22 cellular contexts compared by ENCODE assay signal in the genomic region with DNA sequence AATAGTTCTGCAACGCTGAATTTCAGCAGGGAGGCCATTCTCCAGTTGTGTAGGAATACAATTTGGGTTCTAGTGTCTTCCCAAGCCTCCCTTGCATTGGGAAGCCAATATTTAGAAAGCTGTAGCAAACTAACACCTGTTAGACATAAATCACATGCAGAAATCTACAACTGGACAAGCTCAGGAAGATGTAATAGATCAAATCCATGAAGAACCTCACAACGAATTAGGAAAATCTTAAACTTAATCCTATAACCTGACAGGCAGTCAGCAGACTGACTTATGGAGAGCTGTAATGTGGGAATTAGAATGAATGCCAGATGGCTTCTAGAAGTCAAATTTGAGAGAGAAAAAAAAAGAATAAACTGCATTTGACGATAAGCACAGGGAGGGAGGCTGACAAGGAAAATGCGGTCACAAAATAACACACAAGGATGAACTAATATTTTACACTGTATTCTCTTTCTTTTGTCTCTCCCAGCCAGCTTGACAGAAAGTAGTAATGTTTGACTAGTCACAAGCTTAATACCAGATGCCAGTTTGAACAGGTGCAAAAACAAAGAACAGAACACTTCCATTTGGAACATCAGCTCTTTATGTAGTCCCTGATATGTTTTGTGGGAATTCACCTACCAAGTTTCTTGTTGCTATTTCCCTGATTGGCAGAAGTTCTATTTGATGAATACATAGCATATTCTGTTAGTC. TPM values are rescaled to one million over a fixed set of nuclear protein-coding genes. Genes with fewer than 3 reads are reported as not detected.
DNase-seq lines count a peak whose midpoint lies in the region; ATAC-seq, FAIRE-seq and TF ChIP-seq lines count a peak whose summit lies in the region.
"Had no signal": no experiment of that assay in that cellular context is flagged by ENCODE, and none has a peak within 500 bp of the region (broad histone marks: within the 10 kb centered on the region; RNA-seq: fewer than 3 reads in every experiment).

No MANE protein-coding gene starts in this region.

- no peaks in the 10 kb centered on the region for H3K9me2 ChIP-seq in SK-N-SH
- H3K9me2 ChIP-seq in hepatocyte (replicated peaks; ENCODE audit: insufficient read depth), result no peaks in the 10 kb centered on the region

- ATAC-seq in SK-N-SH treated with all-trans-retinoic acid at 6 μM for 48 hours, result no peak
- ATAC-seq: body of pancreas; HCT116; stimulated activated naive CD8-positive, alpha-beta T cell treated with anti-CD3 and anti-CD28 coated beads, Interleukin-15, amount 100 ng/mL, for 72 hours had no signal

- H4K20me1 ChIP-seq in SK-N-SH (ENCODE audit: insufficient read depth), result no peaks in the 10 kb centered on the region
- no peaks in the 10 kb centered on the region for H4K20me1 ChIP-seq in hepatocyte (ENCODE audit: insufficient read depth, poor library complexity, severe bottlenecking)

- no peak for DNase-seq in SK-N-SH
- DNase-seq in NCI-H345 treated with DMSO at 0.1 percent for 48 hours (lab: John Stamatoyannopoulos, UW; ENCODE audit: unreplicated experiment), result peak; percentile 37
- DNase-seq in SHP77 treated with DMSO at 0.1 percent for 48 hours (lab: John Stamatoyannopoulos, UW), result peak; percentile 97
- no peak for DNase-seq in GM19239 (ENCODE audit: insufficient read length, low spot score)
- no peak for DNase-seq in NK-92 treated with Interleukin-12 subunit alpha and Interleukin-12 subunit beta, amount 100 ng/mL, for 24 hours (lab: John Stamatoyannopoulos, UW)
- DNase-seq in NOMO-1 treated with DMSO at 0.1 percent for 48 hours (lab: John Stamatoyannopoulos, UW; ENCODE audit: unreplicated experiment), result no peak
- no peak for DNase-seq in hepatocyte (ENCODE audit: low spot score)
- DNase-seq: activated effector memory CD4-positive, alpha-beta T cell treated with anti-CD3 and anti-CD28 coated beads, Interleukin-2, amount 50 U/mL, for 16 hours; body of pancreas; Calu3; glutamatergic neuron; Karpas-422; NCI-H446 treated with DMSO at 0.1 percent for 48 hours; OCI-M1; sigmoid colon; stimulated activated CD4-positive, alpha-beta T cell treated with anti-CD3 and anti-CD28 coated beads, Interleukin-15, amount 100 ng/mL, for 24 hours; stimulated activated naive CD8-positive, alpha-beta T cell treated with anti-CD3 and anti-CD28 coated beads, Interleukin-15, amount 100 ng/mL, for 72 hours; tibial artery had no signal

- CTCF ChIA-PET in SK-N-SH (lab: Yijun Ruan, JAX), result no interaction called here

- H3K36me3 ChIP-seq in SK-N-SH (replicated peaks in 1 of 2; ENCODE audit: control insufficient read depth in 1 of 2, insufficient read depth in 2 of 2, low read length in 1 of 2) (no peaks in the 10 kb centered on the region), hepatocyte (replicated peaks; ENCODE audit: insufficient read depth, low read depth) (no peaks in the 10 kb centered on the region)
- H3K36me3 ChIP-seq: sigmoid colon, tibial artery had no signal

- no peak for FAIRE-seq in GM19239 (lab: Jason Lieb, UNC)

- POLR2A ChIA-PET in SK-N-SH (lab: Yijun Ruan, JAX), result no interaction called here

- H2AFZ ChIP-seq in SK-N-SH (ENCODE audit: low read depth), result no peak overlapping the region
- no peak overlapping the region for H2AFZ ChIP-seq in hepatocyte

- no peaks in the 10 kb centered on the region for H3F3A ChIP-seq in SK-N-SH (replicated peaks; ENCODE audit: insufficient read depth)

- H3K79me2 ChIP-seq in SK-N-SH (ENCODE audit: insufficient read depth), result no peaks in the 10 kb centered on the region
- H3K79me2 ChIP-seq in hepatocyte, result no peaks in the 10 kb centered on the region

- no peak for TF ChIP-seq RAD21 in SK-N-SH (IDR thresholded peaks at IDR 0.05; ENCODE audit: low read length)

- H3K27ac ChIP-seq in SK-N-SH (ENCODE audit: low read depth in 2 of 2, low read length in 1 of 2) (no peak overlapping the region), hepatocyte (no peak overlapping the region)
- H3K27ac ChIP-seq: body of pancreas, epithelial cell of prostate, sigmoid colon, tibial artery had no signal

- H3K9me3 ChIP-seq in SK-N-SH (no peaks in the 10 kb centered on the region), hepatocyte (ENCODE audit: low read depth) (no peaks in the 10 kb centered on the region)
- H3K9me3 ChIP-seq: body of pancreas, sigmoid colon, tibial artery had no signal

- H3K27me3 ChIP-seq in SK-N-SH (ENCODE audit: insufficient read depth) (no peaks in the 10 kb centered on the region), hepatocyte (no peaks in the 10 kb centered on the region)
- H3K27me3 ChIP-seq: body of pancreas, sigmoid colon, tibial artery had no signal

- H3K9ac ChIP-seq in SK-N-SH, result no peak overlapping the region

- TF ChIP-seq CTCF in SK-N-SH (IDR thresholded peaks at IDR 0.05) (no peak), hepatocyte (IDR thresholded peaks at IDR 0.05; ENCODE audit: poor library complexity) (no peak)

- H3K4me2 ChIP-seq in SK-N-SH (no peak overlapping the region), hepatocyte (no peak overlapping the region)

- no peaks in the 10 kb centered on the region; a peak in 1 of 4 replicates for H3K4me1 ChIP-seq in SK-N-SH (ENCODE audit: control insufficient read depth in 1 of 2, insufficient read depth in 2 of 2, low read depth in 1 of 2, low read length in 1 of 2)
- H3K4me1 ChIP-seq in hepatocyte (ENCODE audit: insufficient read depth), result no peaks in the 10 kb centered on the region
- H3K4me1 ChIP-seq: body of pancreas, sigmoid colon, tibial artery had no signal

- peak in 1 of 2 experiments; percentile 18; a peak in 1 of 4 replicates for TF ChIP-seq EP300 in SK-N-SH (IDR thresholded peaks at IDR 0.05; ENCODE audit: borderline replicate concordance in 1 of 2, low read depth in 1 of 2, low read length in 1 of 2)

- 21% methylated on average over 4 of the region's 4 CpGs for WGBS in SK-N-SH (ENCODE audit: low lambda C conversion rate)
- WGBS in hepatocyte (ENCODE audit: low lambda C conversion rate, missing lambda C conversion rate), result 59% methylated on average over 4 of the region's 4 CpGs

- H3K4me3 ChIP-seq in SK-N-SH (ENCODE audit: low read depth in 2 of 2, low read length in 1 of 2), result no peak overlapping the region
- no peak overlapping the region for H3K4me3 ChIP-seq in hepatocyte
- H3K4me3 ChIP-seq: body of pancreas, lung, sigmoid colon, tibial artery had no signal

TF ChIP-seq in SK-N-SH treated with all-trans-retinoic acid at 6 μM for 48 hours, 23 proteins besides CTCF, POLR2A, EP300 and RAD21:
- TF ChIP-seq, protein P1, sequence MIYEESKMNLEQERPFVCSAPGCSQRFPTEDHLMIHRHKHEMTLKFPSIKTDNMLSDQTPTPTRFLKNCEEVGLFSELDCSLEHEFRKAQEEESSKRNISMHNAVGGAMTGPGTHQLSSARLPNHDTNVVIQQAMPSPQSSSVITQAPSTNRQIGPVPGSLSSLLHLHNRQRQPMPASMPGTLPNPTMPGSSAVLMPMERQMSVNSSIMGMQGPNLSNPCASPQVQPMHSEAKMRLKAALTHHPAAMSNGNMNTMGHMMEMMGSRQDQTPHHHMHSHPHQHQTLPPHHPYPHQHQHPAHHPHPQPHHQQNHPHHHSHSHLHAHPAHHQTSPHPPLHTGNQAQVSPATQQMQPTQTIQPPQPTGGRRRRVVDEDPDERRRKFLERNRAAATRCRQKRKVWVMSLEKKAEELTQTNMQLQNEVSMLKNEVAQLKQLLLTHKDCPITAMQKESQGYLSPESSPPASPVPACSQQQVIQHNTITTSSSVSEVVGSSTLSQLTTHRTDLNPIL (CRISPR knock-in tag; IDR thresholded peaks at IDR 0.05; ENCODE audit: low read depth), result no peak
- no peak for TF ChIP-seq GLIS3 (CRISPR knock-in tag; IDR thresholded peaks at IDR 0.05)
- peak; percentile 47 for TF ChIP-seq ISL1 (CRISPR knock-in tag; IDR thresholded peaks at IDR 0.05)
TF ChIP-seq in SK-N-SH treated with all-trans-retinoic acid at 6 μM for 48 hours: peak in this region for 1.

TF ChIP-seq in SK-N-SH, 30 proteins besides CTCF, POLR2A, EP300 and RAD21 (continues in another document):
- no peak for TF ChIP-seq RXRA (IDR thresholded peaks at IDR 0.05; ENCODE audit: borderline replicate concordance, low read depth)
- no peak for TF ChIP-seq FOSL2 (IDR thresholded peaks at IDR 0.05; ENCODE audit: borderline replicate concordance, low read depth)
- TF ChIP-seq RFX5 (IDR thresholded peaks at IDR 0.05; ENCODE audit: low read length), result no peak
- TF ChIP-seq CHD2 (IDR thresholded peaks at IDR 0.05; ENCODE audit: low read length, partially characterized antibody), result no peak
- no peak for TF ChIP-seq TAF1 (IDR thresholded peaks at IDR 0.05; ENCODE audit: borderline replicate concordance, low read depth, low read length)
- TF ChIP-seq FOXJ3 (CRISPR knock-in tag; IDR thresholded peaks at IDR 0.05), result no peak
- TF ChIP-seq ELF1 (IDR thresholded peaks at IDR 0.05), result no peak
- TF ChIP-seq, protein P2, sequence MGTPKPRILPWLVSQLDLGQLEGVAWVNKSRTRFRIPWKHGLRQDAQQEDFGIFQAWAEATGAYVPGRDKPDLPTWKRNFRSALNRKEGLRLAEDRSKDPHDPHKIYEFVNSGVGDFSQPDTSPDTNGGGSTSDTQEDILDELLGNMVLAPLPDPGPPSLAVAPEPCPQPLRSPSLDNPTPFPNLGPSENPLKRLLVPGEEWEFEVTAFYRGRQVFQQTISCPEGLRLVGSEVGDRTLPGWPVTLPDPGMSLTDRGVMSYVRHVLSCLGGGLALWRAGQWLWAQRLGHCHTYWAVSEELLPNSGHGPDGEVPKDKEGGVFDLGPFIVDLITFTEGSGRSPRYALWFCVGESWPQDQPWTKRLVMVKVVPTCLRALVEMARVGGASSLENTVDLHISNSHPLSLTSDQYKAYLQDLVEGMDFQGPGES (IDR thresholded peaks at IDR 0.05; ENCODE audit: low read depth, low read length), result no peak
- no peak for TF ChIP-seq YY1 (IDR thresholded peaks at IDR 0.05; ENCODE audit: low read depth)
- TF ChIP-seq NRF1 (IDR thresholded peaks at IDR 0.05; ENCODE audit: low read depth, low read length), result no peak
- TF ChIP-seq SMC3 (IDR thresholded peaks at IDR 0.05; ENCODE audit: low read depth, low read length), result no peak
- no peak for TF ChIP-seq EZH2phosphoT487 (IDR thresholded peaks at IDR 0.05; ENCODE audit: borderline replicate concordance, low read depth)
- no peak for TF ChIP-seq GATA2 (CRISPR knock-in tag; IDR thresholded peaks at IDR 0.05)
- TF ChIP-seq MEF2A (IDR thresholded peaks at IDR 0.05; ENCODE audit: borderline replicate concordance, low read depth), result no peak
- no peak for TF ChIP-seq SIN3A (IDR thresholded peaks at IDR 0.05; ENCODE audit: borderline replicate concordance, low read depth, low read length)
- TF ChIP-seq POLR2AphosphoS5 (IDR thresholded peaks at IDR 0.05; ENCODE audit: low read depth, low read length), result no peak

RNA-seq across cellular contexts. Expression of a gene that starts 50.8 kb away (rescaled TPM):
- 11.8 and 14.6 TPM in 2 replicates for polyA plus RNA-seq in SK-N-SH (2012; rRNA removed)
- 16.9 and 19.0 TPM in 2 replicates for polyA plus RNA-seq in SK-N-SH (2012; cell fraction: cytosol; rRNA removed)
- polyA plus RNA-seq in SK-N-SH (2012; cell fraction: nucleus; rRNA removed), result 12.0 and 24.8 TPM in 2 replicates
- total RNA-seq in hepatocyte, result 28.7 and 32.7 TPM in 2 replicates
- 15.7 and 20.8 TPM in 2 replicates for polyA plus RNA-seq in hepatocyte

Comparison
In these comparisons a context has a peak if more than half of its experiments do, and no peak if none do; other contexts are left out.
1. DNase-seq: peak in NCI-H345 treated with DMSO at 0.1 percent for 48 hours (single experiment) and SHP77 treated with DMSO at 0.1 percent for 48 hours (single experiment); none in SK-N-SH (single experiment), GM19239 (single experiment), NK-92 treated with Interleukin-12 subunit alpha and Interleukin-12 subunit beta, amount 100 ng/mL, for 24 hours (single experiment), NOMO-1 treated with DMSO at 0.1 percent for 48 hours (single experiment) and hepatocyte (single experiment).